9 cellular contexts compared by ENCODE assay signal in the genomic region with DNA sequence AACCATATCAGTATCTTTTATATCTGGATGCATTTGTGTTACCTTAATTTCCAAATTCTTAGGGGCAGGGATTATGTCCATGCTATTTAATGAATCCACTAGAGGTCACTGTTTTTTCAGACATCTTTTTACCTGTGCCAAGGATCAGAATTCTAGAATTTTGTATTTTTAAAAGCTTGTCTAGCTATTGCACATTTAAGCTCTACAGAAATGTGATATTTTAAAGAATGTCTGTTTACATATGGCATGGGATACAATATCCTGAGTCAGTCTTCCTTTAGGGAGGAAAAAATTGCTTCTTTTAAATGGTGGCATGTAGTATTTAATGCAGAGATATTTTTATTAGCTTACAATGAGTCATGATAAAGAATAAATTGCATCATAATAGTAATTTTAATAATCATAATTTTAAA. TPM values are rescaled to one million over a fixed set of nuclear protein-coding genes. Genes with fewer than 3 reads are reported as not detected.
A peak's percentile ranks its signal among the peaks of the same experiment; 100 is the strongest.
DNase-seq lines count a peak whose midpoint lies in the region; ATAC-seq, FAIRE-seq and TF ChIP-seq lines count a peak whose summit lies in the region.
"Had no signal": no experiment of that assay in that cellular context is flagged by ENCODE, and none has a peak within 500 bp of the region (broad histone marks: within the 10 kb centered on the region; RNA-seq: fewer than 3 reads in every experiment).

No MANE protein-coding gene starts in this region.

- CTCF ChIA-PET in AG04450 (lab: Charles Lee): interaction anchor here (0.5 to 2.7 kb wide), 47 partner anchors 9 to 811 kb away, joined by 3 to 25 read pairs (median 4); a partner anchor contains a TSS

- POLR2A ChIA-PET in AG04450 (lab: Yijun Ruan, JAX): no interaction called here

- H3K27me3 ChIP-seq in AG04450 (ENCODE audit: control insufficient read depth, insufficient read depth, low read length): no peaks in the 10 kb centered on the region

- H3K9me3 ChIP-seq in AG04450 (ENCODE audit: control insufficient read depth, insufficient read depth, low read length): no peaks in the 10 kb centered on the region

- no peak overlapping the region for H3K4me3 ChIP-seq in AG04450 (ENCODE audit: low read depth, low read length)

- no peak overlapping the region for H3K27ac ChIP-seq in AG04450 (ENCODE audit: low read depth, low read length)

- no peak for FAIRE-seq in GM12891 (lab: Jason Lieb, UNC)

- in situ Hi-C loops in T47D (cut with HindIII; ENCODE audit: low pct_unique_long_range_greater_than_20kb, low sequenced_read_pairs): no loop called here

- DNase-seq in AG04450 (ENCODE audit: low read depth, low spot score) (no peak), NCI-H2227 treated with DMSO at 0.1 percent for 48 hours (lab: John Stamatoyannopoulos, UW) (peak; percentile 23), T47D (ENCODE audit: low read depth in 1 of 2, low spot score in 1 of 2) (peak; percentile 9 to 23), lung microvascular endothelial cell (ENCODE audit: low read depth in 2 of 2) (peak; percentile 38 to 48), GM12891 (ENCODE audit: insufficient read length, low spot score) (no peak)
- DNase-seq in activated CD4-positive, alpha-beta T cell treated with anti-CD3 and anti-CD28 coated beads, Interleukin-2, amount 50 U/mL, for 1 hour: no peak
- DNase-seq: stimulated activated naive B cell treated with anti-CD40 and anti-IgM and Interleukin-4, amounts not matched to agents 10 μg/mL and 1 μg/mL and 100 μg/mL, for 72 hours had no signal

- ATAC-seq in GM18498 (IDR thresholded peaks at IDR 0.05; ENCODE audit: unreplicated experiment) (peak; percentile 47), GM21515 (IDR thresholded peaks at IDR 0.05; ENCODE audit: unreplicated experiment) (no peak)

- peak; percentile 64 for TF ChIP-seq CTCF in AG04450 (IDR thresholded peaks at IDR 0.05; ENCODE audit: low read depth, low read length)

- no peak for TF ChIP-seq POLR2A in GM12891 (IDR thresholded peaks at IDR 0.05; ENCODE audit: low read depth, low read length)

TF ChIP-seq in GM12891, 5 proteins besides CTCF, POLR2A, EP300 and RAD21:
- no peak for TF ChIP-seq SPI1 (IDR thresholded peaks at IDR 0.05; ENCODE audit: low read depth, low read length)
- no peak for TF ChIP-seq PAX5 (IDR thresholded peaks at IDR 0.05; ENCODE audit: insufficient read depth, low read length, severe bottlenecking)

RNA-seq across cellular contexts. Expression of a gene that starts 11.3 kb away (rescaled TPM):
- polyA plus RNA-seq in AG04450 (2011; rRNA removed): 13.6 and 21.5 TPM in 2 replicates
- polyA minus RNA-seq in AG04450 (2011; rRNA and poly(A)+ RNA removed): 4.6 and 12.2 TPM in 2 replicates
- total RNA-seq in lung microvascular endothelial cell: 1.7 and 2.6 TPM in 2 replicates
- polyA plus RNA-seq in GM12891 (2012; ENCODE audit: low read depth, missing spikeins): 10.4 TPM

RNA-seq across cellular contexts. Expression of a gene that starts 11.4 kb away (rescaled TPM):
- polyA plus RNA-seq in AG04450 (2011; rRNA removed): 6.0 and 10.1 TPM in 2 replicates
- polyA minus RNA-seq in AG04450 (2011; rRNA and poly(A)+ RNA removed): 1.6 and 3.0 TPM in 2 replicates
- total RNA-seq in lung microvascular endothelial cell: 5.4 and 5.8 TPM in 2 replicates
- polyA plus RNA-seq in GM12891 (2012; ENCODE audit: low read depth, missing spikeins): 8.4 TPM

Comparison
In these comparisons a context has a peak if more than half of its experiments do, and no peak if none do; other contexts are left out.
1. DNase-seq: peak in NCI-H2227 treated with DMSO at 0.1 percent for 48 hours (single experiment), T47D (2 of 2) and lung microvascular endothelial cell (2 of 2); none in AG04450 (single experiment), activated CD4-positive, alpha-beta T cell treated with anti-CD3 and anti-CD28 coated beads, Interleukin-2, amount 50 U/mL, for 1 hour (single experiment) and GM12891 (single experiment).